In the genomic region with DNA sequence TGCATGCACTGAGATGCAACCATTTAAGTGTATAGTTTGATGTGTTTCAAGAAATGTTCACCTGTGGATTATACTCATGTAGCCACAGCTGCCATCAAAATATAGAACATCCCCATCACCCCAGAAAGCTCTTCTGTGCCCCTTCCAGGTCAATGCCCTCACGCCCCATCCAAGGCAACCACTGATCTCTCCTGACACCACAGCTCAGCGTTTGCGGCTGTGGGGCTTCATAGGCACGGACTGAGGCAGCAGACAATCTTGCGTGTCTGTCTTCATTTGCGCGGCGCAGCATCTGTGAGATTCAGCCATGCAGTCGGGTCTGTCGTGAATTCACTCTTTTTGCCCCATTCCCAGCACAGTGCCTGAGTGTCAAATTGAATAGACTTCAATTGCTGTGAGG, we compare ENCODE assay signal across 21 cellular contexts.
"Had no signal": no experiment of that assay in that cellular context is flagged by ENCODE, and none has a peak within 500 bp of the region (broad histone marks: within the 10 kb centered on the region; RNA-seq: fewer than 3 reads in every experiment).

No MANE protein-coding gene starts in this region.

- H3K9me3 ChIP-seq: thoracic aorta had no signal

- H3K4me1 ChIP-seq: esophagus squamous epithelium, gastroesophageal sphincter, parathyroid adenoma, psoas muscle, transverse colon had no signal

- H3K4me3 ChIP-seq: esophagus squamous epithelium, gastroesophageal sphincter, neural progenitor cell, psoas muscle, thoracic aorta, transverse colon had no signal

- H3K27me3 ChIP-seq: transverse colon had no signal

- H3K27ac ChIP-seq: esophagus squamous epithelium, gastroesophageal sphincter, neural progenitor cell, parathyroid adenoma, psoas muscle, thoracic aorta, transverse colon had no signal

- H3K36me3 ChIP-seq: esophagus squamous epithelium, gastroesophageal sphincter, neural progenitor cell, thoracic aorta, transverse colon had no signal

- ATAC-seq: effector memory CD8-positive, alpha-beta T cell; gastroesophageal sphincter; left colon; natural killer cell treated with Interleukin-12 subunit alpha and Interleukin-12 subunit beta and Interleukin-15 and Interleukin-18, amount 100 ng/mL, for 72 hours; psoas muscle; sciatic nerve; stimulated activated naive B cell treated with anti-CD40 and anti-IgM and Interleukin-4, amounts not matched to agents 10 μg/mL and 1 μg/mL and 100 μg/mL, for 72 hours; stimulated activated naive CD8-positive, alpha-beta T cell treated with anti-CD3 and anti-CD28 coated beads, Interleukin-15, amount 100 ng/mL, for 72 hours had no signal

- DNase-seq: effector memory CD8-positive, alpha-beta T cell; esophagus squamous epithelium; foreskin fibroblast; glutamatergic neuron; immature natural killer cell; left colon; mammary epithelial cell; midbrain; occipital lobe; psoas muscle; stimulated activated CD4-positive, alpha-beta T cell treated with anti-CD3 and anti-CD28 coated beads, Interleukin-2, amount 100 ng/mL, for 24 hours; stimulated activated CD4-positive, alpha-beta T cell treated with anti-CD3 and anti-CD28 coated beads, Interleukin-4, amount 100 ng/mL, for 4 hours; stimulated activated naive B cell treated with anti-CD40 and anti-IgM and Interleukin-4, amounts not matched to agents 10 μg/mL and 1 μg/mL and 100 μg/mL, for 72 hours; stimulated activated naive CD8-positive, alpha-beta T cell treated with anti-CD3 and anti-CD28 coated beads, Interleukin-15, amount 100 ng/mL, for 72 hours; transverse colon had no signal
